Comparison of ENCODE assay signal across 17 cellular contexts in the genomic region with DNA sequence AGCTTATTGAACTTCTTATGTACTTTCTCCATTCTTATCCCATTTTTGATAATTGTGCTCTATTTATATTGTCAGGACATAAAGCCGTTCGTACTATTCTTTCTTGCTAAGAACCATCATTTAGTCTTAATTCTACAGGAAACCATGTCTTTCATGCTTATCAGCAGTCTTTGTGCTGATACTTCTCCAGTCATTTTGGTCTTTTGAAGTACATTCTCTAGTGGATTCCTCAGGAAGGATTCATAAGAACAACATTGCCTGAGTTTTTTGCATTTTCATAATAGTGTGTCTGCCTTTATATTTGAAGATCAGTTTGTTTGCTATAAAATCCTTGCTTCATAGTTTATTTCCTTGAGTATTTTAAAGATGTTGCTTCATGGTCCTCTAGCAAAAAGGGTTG.
DNase-seq lines count a peak whose midpoint lies in the region; FAIRE-seq and TF ChIP-seq lines count a peak whose summit lies in the region.
"Had no signal": no experiment of that assay in that cellular context is flagged by ENCODE, and none has a peak within 500 bp of the region (broad histone marks: within the 10 kb centered on the region; RNA-seq: fewer than 3 reads in every experiment).

No MANE protein-coding gene starts in this region.

- H3K9me3 ChIP-seq in A673 (ENCODE audit: low read depth, low read length, poor library complexity, severe bottlenecking) (no peaks in the 10 kb centered on the region), astrocyte (ENCODE audit: insufficient read depth, low read depth, low read length) (no peaks in the 10 kb centered on the region), smooth muscle cell (replicated peaks; ENCODE audit: low read depth) (no peaks in the 10 kb centered on the region)
- H3K9me3 ChIP-seq: BE2C had no signal

- H3K36me3 Mint-ChIP-seq in astrocyte (ENCODE audit: low read depth, unreplicated experiment) = no peaks in the 10 kb centered on the region

- H2AFZ ChIP-seq in astrocyte (ENCODE audit: low read depth, low read length) = no peak overlapping the region
- no peak overlapping the region for H2AFZ ChIP-seq in smooth muscle cell (ENCODE audit: low read depth)

- H3K27me3 ChIP-seq in A673 (replicated peaks; ENCODE audit: insufficient read depth, low read depth, low read length, poor library complexity) = peaks cover 90% of the 10 kb centered on the region
- H3K27me3 ChIP-seq in astrocyte (ENCODE audit: insufficient read depth, low read length) = no peaks in the 10 kb centered on the region
- H3K27me3 ChIP-seq in smooth muscle cell (ENCODE audit: low read depth) = peaks cover 16% of the 10 kb centered on the region

- CTCF ChIA-PET in A673 (lab: Charles Lee) = no interaction called here

- H3K79me2 ChIP-seq in astrocyte (ENCODE audit: insufficient read depth, low read length) = no peaks in the 10 kb centered on the region
- no peaks in the 10 kb centered on the region for H3K79me2 ChIP-seq in smooth muscle cell (ENCODE audit: low read depth)

- 43% methylated on average over 2 of the region's 2 CpGs for WGBS in smooth muscle cell (ENCODE audit: low lambda C conversion rate)

- no peak overlapping the region for H3K4me2 ChIP-seq in astrocyte (ENCODE audit: low read length)
- H3K4me2 ChIP-seq in smooth muscle cell = peak overlapping the region; percentile 1
- H3K4me2 ChIP-seq: KMS-11 had no signal

- POLR2A ChIA-PET in A673 (lab: Charles Lee; ENCODE audit: low non-redundant PET) = no interaction called here

- no peak overlapping the region for H3K4me3 Mint-ChIP-seq in astrocyte (ENCODE audit: unreplicated experiment)
- H3K4me3 Mint-ChIP-seq: CD4-positive, alpha-beta memory T cell; HFFc6 had no signal

- H4K20me1 ChIP-seq in astrocyte (ENCODE audit: insufficient read depth, low read length) (no peaks in the 10 kb centered on the region), smooth muscle cell (ENCODE audit: low read depth) (no peaks in the 10 kb centered on the region)

- no peak for FAIRE-seq in astrocyte (lab: Jason Lieb, UNC)
- FAIRE-seq in GM19239 (lab: Jason Lieb, UNC) = no peak

- DNase-seq in A673 (ENCODE audit: low spot score) (peak; percentile 61), astrocyte (ENCODE audit: low read depth) (peak; percentile 39), fibroblast of the aortic adventitia (ENCODE audit: low read depth) (peak; percentile 15), smooth muscle cell (lab: John Stamatoyannopoulos, UW; ENCODE audit: unreplicated experiment) (no peak), GM19239 (ENCODE audit: insufficient read length, low spot score) (no peak), GM19240 (ENCODE audit: insufficient read length, low spot score) (no peak), GF-D8 (lab: John Stamatoyannopoulos, UW) (no peak)
- DNase-seq: 8988T; BE2C; CD4-positive, alpha-beta memory T cell; DMS79; EL; GDM1; HCEC 1CT; HFFc6 had no signal

- H3K27ac ChIP-seq in A673 (ENCODE audit: low read depth, low read length, poor library complexity, severe bottlenecking) = no peak overlapping the region
- no peak overlapping the region for H3K27ac ChIP-seq in astrocyte (ENCODE audit: low read depth, low read length)
- no peak overlapping the region for H3K27ac ChIP-seq in smooth muscle cell (ENCODE audit: low read depth)
- H3K27ac ChIP-seq: C4-2B, KMS-11 had no signal

- no peaks in the 10 kb centered on the region for H3K9me3 Mint-ChIP-seq in astrocyte (ENCODE audit: unreplicated experiment)
- H3K9me3 Mint-ChIP-seq: HFFc6 had no signal

- H3K4me1 ChIP-seq in A673 (ENCODE audit: insufficient read depth, low read length, poor library complexity, severe bottlenecking) (no peaks in the 10 kb centered on the region), astrocyte (ENCODE audit: insufficient read depth, low read length) (no peaks in the 10 kb centered on the region), smooth muscle cell (ENCODE audit: low read depth) (peaks cover 3% of the 10 kb centered on the region)
- H3K4me1 ChIP-seq: BE2C had no signal

- no peaks in the 10 kb centered on the region for H3F3A ChIP-seq in smooth muscle cell (ENCODE audit: low read depth)

- no TSS peak for BruUV-seq in A673 (replicated peaks; lab: Mats Ljungman, UMichigan)

- intact Hi-C loops in A673 (cut with micrococcal nuclease; ENCODE audit: unreplicated experiment) = no loop called here

- H3K36me3 ChIP-seq in A673 (ENCODE audit: insufficient read depth, low read length, poor library complexity, severe bottlenecking) (no peaks in the 10 kb centered on the region), astrocyte (ENCODE audit: insufficient read depth, low read length) (no peaks in the 10 kb centered on the region), smooth muscle cell (ENCODE audit: low read depth) (no peaks in the 10 kb centered on the region)
- H3K36me3 ChIP-seq: BE2C had no signal

- peaks cover 7% of the 10 kb centered on the region for H3K27me3 Mint-ChIP-seq in astrocyte (ENCODE audit: low read depth, unreplicated experiment)

- H3K4me3 ChIP-seq in A673 (ENCODE audit: low read depth, low read length, poor library complexity, severe bottlenecking) (no peak overlapping the region), astrocyte (ENCODE audit: insufficient read depth, low read depth, low read length) (no peak overlapping the region), fibroblast of the aortic adventitia (ENCODE audit: low read depth, low read length) (no peak overlapping the region), smooth muscle cell (no peak overlapping the region)

- no peak overlapping the region for H3K9ac ChIP-seq in astrocyte (ENCODE audit: low read length)
- H3K9ac ChIP-seq in smooth muscle cell (ENCODE audit: low read depth) = no peak overlapping the region
- H3K9ac ChIP-seq: KMS-11 had no signal

- TF ChIP-seq CTCF in A673 (conservative IDR thresholded peaks at IDR 0.05; ENCODE audit: low read depth, low read length) = no peak
- no peak for TF ChIP-seq CTCF in astrocyte (IDR thresholded peaks at IDR 0.05; ENCODE audit: insufficient read depth, low read depth, low read length)
- no peak for TF ChIP-seq CTCF in fibroblast of the aortic adventitia (IDR thresholded peaks at IDR 0.05; ENCODE audit: insufficient read depth, low read length)
- no peak for TF ChIP-seq CTCF in smooth muscle cell (IDR thresholded peaks at IDR 0.05; ENCODE audit: borderline replicate concordance, insufficient read depth, poor library complexity, severe bottlenecking)

- H3K27ac Mint-ChIP-seq in astrocyte (ENCODE audit: unreplicated experiment) = no peak overlapping the region
- H3K27ac Mint-ChIP-seq: HFFc6 had no signal

- H3K4me1 Mint-ChIP-seq in astrocyte (ENCODE audit: low read depth, unreplicated experiment) = peaks cover 5% of the 10 kb centered on the region

Comparison
In these comparisons a context has a peak if more than half of its experiments do, and no peak if none do; other contexts are left out.
1. DNase-seq: peak in A673 (single experiment), astrocyte (single experiment) and fibroblast of the aortic adventitia (single experiment); none in smooth muscle cell (single experiment), GM19239 (single experiment), GM19240 (single experiment) and GF-D8 (single experiment).